1 cellular context compared by ENCODE assay signal in the genomic region with DNA sequence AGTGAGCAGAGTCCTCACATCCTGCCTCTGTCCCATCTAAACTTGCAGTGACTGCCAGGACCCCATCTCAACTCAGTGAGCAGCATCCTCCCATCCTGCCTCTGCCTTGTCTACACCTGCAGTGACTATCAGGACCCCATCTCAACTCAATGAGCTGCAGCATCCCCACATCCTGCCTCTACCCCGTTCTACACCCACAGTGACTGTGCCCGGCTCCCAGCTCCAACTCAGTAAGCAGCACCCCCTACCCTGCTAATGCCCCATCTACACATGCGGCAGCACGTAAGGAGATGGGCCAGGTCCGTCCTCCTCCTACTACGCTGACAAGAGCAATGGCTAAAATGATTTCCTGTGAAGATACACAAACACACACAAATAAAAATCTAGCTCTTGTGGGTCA.
TF ChIP-seq lines count a peak whose summit lies in the region.

No MANE protein-coding gene starts in this region.

TF ChIP-seq in IMR-90, 13 proteins besides CTCF, POLR2A, EP300 and RAD21 (continued from another document):
- TF ChIP-seq USF2 (IDR thresholded peaks at IDR 0.05; ENCODE audit: low read depth, low read length) (no peak), MAZ (IDR thresholded peaks at IDR 0.05; ENCODE audit: borderline replicate concordance, low read depth, low read length) (no peak)
